8 cellular contexts compared by ENCODE assay signal in genomic region chr7:100126931-100127865, GRCh38. TPM values are rescaled to one million over a fixed set of nuclear protein-coding genes. Genes with fewer than 3 reads are reported as not detected.
DNase-seq lines count a peak whose midpoint lies in the region; TF ChIP-seq lines count a peak whose summit lies in the region.

MBLAC1 (plus strand) TSS chr7:100126967; CDS start chr7:100127396, 429 bp downstream.

- peak within 1 kb of the TSS; percentile 64 for H3K4me3 ChIP-seq in HFF-Myc (replicated peaks; ENCODE audit: low read depth, low read length)
- peak within 1 kb of the TSS; percentile 89 for H3K4me3 ChIP-seq in SK-N-MC
- peak within 1 kb of the TSS; percentile 91 for H3K4me3 ChIP-seq in suprapubic skin

- no peaks in the 10 kb centered on the region for H3K36me3 ChIP-seq in SK-N-MC (ENCODE audit: insufficient read depth, low read length)
- H3K36me3 ChIP-seq in suprapubic skin: no peaks in the 10 kb centered on the region

- no peaks in the 10 kb centered on the region for H3K27me3 ChIP-seq in suprapubic skin

- H3K4me1 Mint-ChIP-seq in activated naive CD4-positive, alpha-beta T cell treated with anti-CD3 and anti-CD28 coated beads, Interleukin-2, amount 50 U/mL, for 24 hours: peaks cover 37% of the 10 kb centered on the region

- peak within 1 kb of the TSS; percentile 98 for H3K27ac Mint-ChIP-seq in activated naive CD4-positive, alpha-beta T cell treated with anti-CD3 and anti-CD28 coated beads, Interleukin-2, amount 50 U/mL, for 24 hours

- no peaks in the 10 kb centered on the region for H3K27me3 Mint-ChIP-seq in activated naive CD4-positive, alpha-beta T cell treated with anti-CD3 and anti-CD28 coated beads, Interleukin-2, amount 50 U/mL, for 24 hours

- H3K27ac ChIP-seq in SK-N-MC (peak within 1 kb of the TSS; percentile 98), suprapubic skin (peak within 1 kb of the TSS; percentile 99)

- peak within 1 kb of the TSS; percentile 90 for H3K9ac ChIP-seq in SK-N-MC (ENCODE audit: insufficient read length)

- H3K9me3 Mint-ChIP-seq in activated naive CD4-positive, alpha-beta T cell treated with anti-CD3 and anti-CD28 coated beads, Interleukin-2, amount 50 U/mL, for 24 hours: no peaks in the 10 kb centered on the region

- no peaks in the 10 kb centered on the region for H3K9me3 ChIP-seq in SK-N-MC (ENCODE audit: low read depth, low read length)
- H3K9me3 ChIP-seq in suprapubic skin: no peaks in the 10 kb centered on the region

- no peak for TF ChIP-seq POLR2A in suprapubic skin (IDR thresholded peaks at IDR 0.05)

- H3K4me3 Mint-ChIP-seq in activated naive CD4-positive, alpha-beta T cell treated with anti-CD3 and anti-CD28 coated beads, Interleukin-2, amount 50 U/mL, for 24 hours: peak within 1 kb of the TSS; percentile 98

- H3K4me1 ChIP-seq in suprapubic skin: peaks cover 42% of the 10 kb centered on the region

- TF ChIP-seq CTCF in HFF-Myc (IDR thresholded peaks at IDR 0.05; ENCODE audit: low read depth, low read length, missing control alignments) (no peak), suprapubic skin (IDR thresholded peaks at IDR 0.05) (no peak)

- whole genome bisulfite sequencing in suprapubic skin: under 1% methylated on average over 27 of the region's 85 CpGs

- no peak for TF ChIP-seq EP300 in suprapubic skin (IDR thresholded peaks at IDR 0.05)

- peaks cover 2% of the 10 kb centered on the region for H3K36me3 Mint-ChIP-seq in activated naive CD4-positive, alpha-beta T cell treated with anti-CD3 and anti-CD28 coated beads, Interleukin-2, amount 50 U/mL, for 24 hours

- DNase-seq in GDM1 (lab: John Stamatoyannopoulos, UW): peak; percentile 85
- peak; percentile 78 for DNase-seq in HFF-Myc (ENCODE audit: extremely low read depth, low read depth)
- peak; percentile 93 for DNase-seq in NCI-H1092 (lab: John Stamatoyannopoulos, UW)
- peak; percentile 76 for DNase-seq in SK-N-MC (ENCODE audit: low read depth, low spot score)
- DNase-seq in glomerular endothelial cell (ENCODE audit: extremely low read depth, low read depth, low spot score): peak; percentile 69
- DNase-seq in occipital lobe (lab: John Stamatoyannopoulos, UW): peak; percentile 89
- peak; percentile 91 to 97 for DNase-seq in suprapubic skin (ENCODE audit: low spot score in 2 of 2)

RNA-seq across cellular contexts. Expression of gene MBLAC1, which starts in this region (rescaled TPM):
- total RNA-seq in glomerular endothelial cell: 2.3 and 3.9 TPM in 2 replicates
- 6.4 TPM for total RNA-seq in occipital lobe
- 1 to 10 TPM; 2.6 to 6.2 (median 3.6) TPM for total RNA-seq in suprapubic skin

Comparison
In these comparisons a context has a peak if more than half of its experiments do, and no peak if none do; other contexts are left out.
1. Peak in every context shown above with its lines: DNase-seq, H3K4me3 ChIP-seq and H3K27ac ChIP-seq.